19 cellular contexts compared by ENCODE assay signal in the genomic region with DNA sequence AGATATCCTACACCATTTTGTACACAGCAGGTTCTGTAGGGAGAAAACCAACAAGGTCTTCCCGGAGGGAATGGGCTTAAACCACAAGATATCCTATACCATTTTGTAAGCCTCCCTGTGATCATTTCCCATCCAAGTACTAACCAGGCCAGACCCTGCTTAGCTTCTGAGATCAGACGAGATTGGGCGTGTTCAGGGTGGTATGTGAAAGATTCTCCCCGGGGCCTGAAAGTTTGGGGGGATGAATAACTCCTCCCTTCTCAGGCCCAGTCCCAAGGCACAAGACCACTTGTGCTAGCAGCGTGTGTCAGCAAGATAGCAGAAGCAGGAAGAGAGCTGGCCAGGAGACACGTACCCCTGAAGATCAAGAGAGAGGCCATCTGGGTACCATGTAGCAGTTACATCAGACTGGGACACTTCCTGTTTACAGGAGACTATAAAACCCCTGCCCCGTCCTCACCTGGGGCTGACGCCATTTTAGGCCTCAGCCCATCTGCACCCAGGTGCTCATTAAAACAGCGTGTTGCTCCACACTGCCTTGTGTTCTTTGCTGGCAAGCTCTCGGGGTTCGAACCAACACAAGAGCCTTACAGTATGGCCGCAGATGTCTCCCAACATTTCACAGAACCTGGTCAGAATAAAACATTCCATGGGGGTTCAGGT. TPM values are rescaled to one million over a fixed set of nuclear protein-coding genes. Genes with fewer than 3 reads are reported as not detected.
DNase-seq lines count a peak whose midpoint lies in the region; ATAC-seq, FAIRE-seq and TF ChIP-seq lines count a peak whose summit lies in the region.
"Had no signal": no experiment of that assay in that cellular context is flagged by ENCODE, and none has a peak within 500 bp of the region (broad histone marks: within the 10 kb centered on the region; RNA-seq: fewer than 3 reads in every experiment).

No MANE protein-coding gene starts in this region.

- no peaks in the 10 kb centered on the region for H3K36me3 ChIP-seq in upper lobe of right lung

- DNase-seq in activated naive CD4-positive, alpha-beta T cell treated with anti-CD3 and anti-CD28 coated beads for 36 hours, result no peak
- no peak for DNase-seq in activated naive CD4-positive, alpha-beta T cell treated with anti-CD3 and anti-CD28 coated beads, Interleukin-2, amount 50 U/mL, for 16 hours
- DNase-seq in T-helper 17 cell (no peak), mesothelial cell of epicardium (ENCODE audit: low spot score in 2 of 2, unreplicated experiment in 2 of 2) (no peak), urothelium cell line (ENCODE audit: low spot score) (no peak), upper lobe of right lung (no peak)
- DNase-seq in naive thymus-derived CD8-positive, alpha-beta T cell, result no peak
- DNase-seq: CD4-positive, alpha-beta T cell; EL; GOT3; NCI-H1105; NCI-H2081; NCI-H748 treated with DMSO at 0.1 percent for 48 hours; NK-92 treated with Interleukin-12 subunit alpha and Interleukin-12 subunit beta, amount 100 ng/mL, for 24 hours; OCI-M1 had no signal

- no peaks in the 10 kb centered on the region for H3K27me3 Mint-ChIP-seq in activated naive CD4-positive, alpha-beta T cell treated with anti-CD3 and anti-CD28 coated beads for 36 hours (ENCODE audit: low read depth)
- H3K27me3 Mint-ChIP-seq in T-helper 17 cell (peaks cover 20% of the 10 kb centered on the region), mesothelial cell of epicardium (ENCODE audit: low read depth) (no peaks in the 10 kb centered on the region)
- H3K27me3 Mint-ChIP-seq in naive thymus-derived CD8-positive, alpha-beta T cell, result peaks cover 0 to 3% (median 0%) of the 10 kb centered on the region in 5 donors
- H3K27me3 Mint-ChIP-seq: CD4-positive, alpha-beta T cell had no signal

- H3K4me1 ChIP-seq in upper lobe of right lung, result peaks cover 8% of the 10 kb centered on the region
- H3K4me1 ChIP-seq: A549 had no signal

- intact Hi-C loops in activated naive CD4-positive, alpha-beta T cell treated with anti-CD3 and anti-CD28 coated beads for 36 hours (cut with micrococcal nuclease), result no loop called here
- intact Hi-C loops in upper lobe of right lung (cut with DNase I), result no loop called here

- ATAC-seq in T-helper 17 cell, result no peak
- ATAC-seq in upper lobe of right lung, result no peak
- no peak for ATAC-seq in naive thymus-derived CD8-positive, alpha-beta T cell
- ATAC-seq in HG03159 (IDR thresholded peaks at IDR 0.05; ENCODE audit: unreplicated experiment), result no peak
- ATAC-seq: A549, GM12878, HCT116 had no signal

- peak; percentile 23 for FAIRE-seq in urothelium cell line (lab: Jason Lieb, UNC)
- FAIRE-seq: A549, GM12878 had no signal

- CTCF ChIA-PET in activated naive CD4-positive, alpha-beta T cell treated with anti-CD3 and anti-CD28 coated beads for 36 hours (lab: Charles Lee), result no interaction called here

- peak overlapping the region; percentile 16 for H3K27ac Mint-ChIP-seq in activated naive CD4-positive, alpha-beta T cell treated with anti-CD3 and anti-CD28 coated beads for 36 hours
- H3K27ac Mint-ChIP-seq in T-helper 17 cell, result no peak overlapping the region
- H3K27ac Mint-ChIP-seq in mesothelial cell of epicardium, result peak overlapping the region; percentile 65
- H3K27ac Mint-ChIP-seq in naive thymus-derived CD8-positive, alpha-beta T cell, result peak overlapping the region in 2 of 10 donors; percentile 52 to 64
- H3K27ac Mint-ChIP-seq: CD4-positive, alpha-beta T cell had no signal

- H3K27me3 ChIP-seq in upper lobe of right lung, result no peaks in the 10 kb centered on the region

- H3K4me3 ChIP-seq in upper lobe of right lung, result no peak overlapping the region
- H3K4me3 ChIP-seq: A549, GM12878 had no signal

- H3K4me1 Mint-ChIP-seq in activated naive CD4-positive, alpha-beta T cell treated with anti-CD3 and anti-CD28 coated beads for 36 hours (ENCODE audit: low read depth), result peaks cover 24% of the 10 kb centered on the region
- peaks cover 11% of the 10 kb centered on the region for H3K4me1 Mint-ChIP-seq in T-helper 17 cell
- peaks cover 37% of the 10 kb centered on the region for H3K4me1 Mint-ChIP-seq in mesothelial cell of epicardium
- H3K4me1 Mint-ChIP-seq in naive thymus-derived CD8-positive, alpha-beta T cell, result peaks cover 7 to 19% (median 13%) of the 10 kb centered on the region in 4 donors

- peaks cover 1% of the 10 kb centered on the region for H3K36me3 Mint-ChIP-seq in activated naive CD4-positive, alpha-beta T cell treated with anti-CD3 and anti-CD28 coated beads for 36 hours (ENCODE audit: low read depth)
- H3K36me3 Mint-ChIP-seq in T-helper 17 cell (ENCODE audit: low read depth) (no peaks in the 10 kb centered on the region), mesothelial cell of epicardium (peaks cover 2% of the 10 kb centered on the region)
- H3K36me3 Mint-ChIP-seq in naive thymus-derived CD8-positive, alpha-beta T cell, result no peaks in the 10 kb centered on the region

- no peaks in the 10 kb centered on the region for H3K9me3 Mint-ChIP-seq in activated naive CD4-positive, alpha-beta T cell treated with anti-CD3 and anti-CD28 coated beads for 36 hours
- no peaks in the 10 kb centered on the region for H3K9me3 Mint-ChIP-seq in mesothelial cell of epicardium
- no peaks in the 10 kb centered on the region for H3K9me3 Mint-ChIP-seq in naive thymus-derived CD8-positive, alpha-beta T cell
- H3K9me3 Mint-ChIP-seq: CD4-positive, alpha-beta T cell had no signal

- POLR2A ChIA-PET in naive thymus-derived CD8-positive, alpha-beta T cell (lab: Charles Lee), result interaction anchor here (4.5 kb wide), 1 partner anchor 17 kb away, joined by 26 read pairs; a partner anchor contains a TSS

- no peak for TF ChIP-seq CTCF in mesothelial cell of epicardium (IDR thresholded peaks at IDR 0.05; ENCODE audit: unreplicated experiment)
- TF ChIP-seq CTCF in upper lobe of right lung (IDR thresholded peaks at IDR 0.05), result no peak

- no peak overlapping the region for H3K4me3 Mint-ChIP-seq in activated naive CD4-positive, alpha-beta T cell treated with anti-CD3 and anti-CD28 coated beads for 36 hours
- H3K4me3 Mint-ChIP-seq in T-helper 17 cell (peak overlapping the region; percentile 36), mesothelial cell of epicardium (no peak overlapping the region)
- H3K4me3 Mint-ChIP-seq in naive thymus-derived CD8-positive, alpha-beta T cell, result peak overlapping the region in 1 of 10 donors; percentile 53

- no peak overlapping the region for H3K27ac ChIP-seq in upper lobe of right lung
- H3K27ac ChIP-seq: A549 had no signal

- no peaks in the 10 kb centered on the region for H3K9me3 ChIP-seq in T-helper 17 cell (ENCODE audit: control insufficient read depth, low read length, poor library complexity, severe bottlenecking)
- H3K9me3 ChIP-seq in upper lobe of right lung, result no peaks in the 10 kb centered on the region
- H3K9me3 ChIP-seq: A549 had no signal

RNA-seq across cellular contexts. Expression of a gene that starts 17.3 kb away (rescaled TPM):
- 1,000 to 10,000 TPM; 1,489 to 1,512 TPM for total RNA-seq in activated naive CD4-positive, alpha-beta T cell treated with anti-CD3 and anti-CD28 coated beads for 36 hours
- 100 to 1,000 TPM; 219 to 223 TPM for total RNA-seq in T-helper 17 cell
- total RNA-seq in mesothelial cell of epicardium, result 916 to 949 TPM (median 925 TPM) in 3 replicates
- 236 TPM for total RNA-seq in upper lobe of right lung
- total RNA-seq in naive thymus-derived CD8-positive, alpha-beta T cell, result 100 to 1,000 TPM; 206 to 208 TPM
- polyA plus RNA-seq in naive thymus-derived CD8-positive, alpha-beta T cell, result 1,000 to 10,000 TPM; 1,088 to 1,264 (median 1,247) TPM

RNA-seq across cellular contexts. Expression of a gene that starts 49.5 kb away (rescaled TPM):
- not detected for total RNA-seq in activated naive CD4-positive, alpha-beta T cell treated with anti-CD3 and anti-CD28 coated beads for 36 hours
- not detected for total RNA-seq in T-helper 17 cell
- 3.6 to 3.7 TPM (median 3.7 TPM) in 3 replicates for total RNA-seq in mesothelial cell of epicardium
- total RNA-seq in upper lobe of right lung, result 9.8 TPM
- total RNA-seq in naive thymus-derived CD8-positive, alpha-beta T cell, result not detected
- not detected for polyA plus RNA-seq in naive thymus-derived CD8-positive, alpha-beta T cell
- total RNA-seq: CD4-positive, alpha-beta T cell had no signal

RNA-seq across cellular contexts. Expression of a gene that starts 53.8 kb away (rescaled TPM):
- 1 to 10 TPM; 6.1 to 7.5 TPM for total RNA-seq in activated naive CD4-positive, alpha-beta T cell treated with anti-CD3 and anti-CD28 coated beads for 36 hours
- total RNA-seq in T-helper 17 cell (10 to 100 TPM in 1 of 2 donors, 1 to 10 TPM in 1; 9.8 to 11.9 TPM), mesothelial cell of epicardium (98.7 to 112 TPM (median 99.0 TPM) in 3 replicates), upper lobe of right lung (13.2 TPM)
- 10 to 100 TPM; 22.7 to 23.6 TPM for total RNA-seq in naive thymus-derived CD8-positive, alpha-beta T cell
- 1 to 10 TPM; 3.6 to 8.5 (median 6.3) TPM for polyA plus RNA-seq in naive thymus-derived CD8-positive, alpha-beta T cell

RNA-seq across cellular contexts. Expression of a gene that starts 55.2 kb away (rescaled TPM):
- under 1 TPM; 0.72 to 0.76 TPM for total RNA-seq in activated naive CD4-positive, alpha-beta T cell treated with anti-CD3 and anti-CD28 coated beads for 36 hours
- total RNA-seq in T-helper 17 cell (1 to 10 TPM; 2.4 to 3.5 TPM), mesothelial cell of epicardium (not detected in 3 replicates), upper lobe of right lung (2.5 TPM)
- total RNA-seq in naive thymus-derived CD8-positive, alpha-beta T cell, result not detected
- 1 to 10 TPM in 2 of 3 donors, under 1 TPM in 1; 0.58 to 1.6 (median 1.3) TPM for polyA plus RNA-seq in naive thymus-derived CD8-positive, alpha-beta T cell
